In the genomic region with DNA sequence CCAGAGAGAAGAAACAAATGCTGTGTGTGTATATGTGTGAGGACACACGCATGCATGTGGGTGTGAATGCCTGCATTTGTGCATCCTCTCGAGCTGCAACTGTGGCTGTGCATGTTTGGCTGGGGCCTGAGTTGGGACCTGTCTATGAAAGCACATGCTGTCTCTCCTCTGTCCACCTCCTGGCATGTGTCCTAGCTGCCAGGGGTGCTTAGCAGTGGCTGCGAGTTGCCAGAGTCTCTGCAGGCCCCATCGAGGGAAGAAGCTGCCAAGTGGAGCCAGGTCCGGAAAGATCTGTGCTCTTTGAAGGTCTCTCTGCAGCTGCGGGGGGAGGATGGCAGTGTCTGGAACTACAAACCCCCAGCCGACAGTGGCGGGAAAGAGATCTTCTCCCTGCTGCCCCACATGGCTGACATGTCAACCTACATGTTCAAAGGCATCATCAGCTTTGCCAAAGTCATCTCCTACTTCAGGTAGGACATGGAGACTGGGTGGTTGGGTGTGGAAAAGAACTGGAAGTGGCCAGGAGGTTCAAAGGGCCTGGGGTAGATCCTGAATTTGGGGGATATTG, we compare ENCODE assay signal across 1 cellular context.
TF ChIP-seq lines count a peak whose summit lies in the region.

No MANE protein-coding gene starts in this region.

TF ChIP-seq in GM23338, 12 proteins besides CTCF, POLR2A, EP300 and RAD21:
- TF ChIP-seq, protein P1, sequence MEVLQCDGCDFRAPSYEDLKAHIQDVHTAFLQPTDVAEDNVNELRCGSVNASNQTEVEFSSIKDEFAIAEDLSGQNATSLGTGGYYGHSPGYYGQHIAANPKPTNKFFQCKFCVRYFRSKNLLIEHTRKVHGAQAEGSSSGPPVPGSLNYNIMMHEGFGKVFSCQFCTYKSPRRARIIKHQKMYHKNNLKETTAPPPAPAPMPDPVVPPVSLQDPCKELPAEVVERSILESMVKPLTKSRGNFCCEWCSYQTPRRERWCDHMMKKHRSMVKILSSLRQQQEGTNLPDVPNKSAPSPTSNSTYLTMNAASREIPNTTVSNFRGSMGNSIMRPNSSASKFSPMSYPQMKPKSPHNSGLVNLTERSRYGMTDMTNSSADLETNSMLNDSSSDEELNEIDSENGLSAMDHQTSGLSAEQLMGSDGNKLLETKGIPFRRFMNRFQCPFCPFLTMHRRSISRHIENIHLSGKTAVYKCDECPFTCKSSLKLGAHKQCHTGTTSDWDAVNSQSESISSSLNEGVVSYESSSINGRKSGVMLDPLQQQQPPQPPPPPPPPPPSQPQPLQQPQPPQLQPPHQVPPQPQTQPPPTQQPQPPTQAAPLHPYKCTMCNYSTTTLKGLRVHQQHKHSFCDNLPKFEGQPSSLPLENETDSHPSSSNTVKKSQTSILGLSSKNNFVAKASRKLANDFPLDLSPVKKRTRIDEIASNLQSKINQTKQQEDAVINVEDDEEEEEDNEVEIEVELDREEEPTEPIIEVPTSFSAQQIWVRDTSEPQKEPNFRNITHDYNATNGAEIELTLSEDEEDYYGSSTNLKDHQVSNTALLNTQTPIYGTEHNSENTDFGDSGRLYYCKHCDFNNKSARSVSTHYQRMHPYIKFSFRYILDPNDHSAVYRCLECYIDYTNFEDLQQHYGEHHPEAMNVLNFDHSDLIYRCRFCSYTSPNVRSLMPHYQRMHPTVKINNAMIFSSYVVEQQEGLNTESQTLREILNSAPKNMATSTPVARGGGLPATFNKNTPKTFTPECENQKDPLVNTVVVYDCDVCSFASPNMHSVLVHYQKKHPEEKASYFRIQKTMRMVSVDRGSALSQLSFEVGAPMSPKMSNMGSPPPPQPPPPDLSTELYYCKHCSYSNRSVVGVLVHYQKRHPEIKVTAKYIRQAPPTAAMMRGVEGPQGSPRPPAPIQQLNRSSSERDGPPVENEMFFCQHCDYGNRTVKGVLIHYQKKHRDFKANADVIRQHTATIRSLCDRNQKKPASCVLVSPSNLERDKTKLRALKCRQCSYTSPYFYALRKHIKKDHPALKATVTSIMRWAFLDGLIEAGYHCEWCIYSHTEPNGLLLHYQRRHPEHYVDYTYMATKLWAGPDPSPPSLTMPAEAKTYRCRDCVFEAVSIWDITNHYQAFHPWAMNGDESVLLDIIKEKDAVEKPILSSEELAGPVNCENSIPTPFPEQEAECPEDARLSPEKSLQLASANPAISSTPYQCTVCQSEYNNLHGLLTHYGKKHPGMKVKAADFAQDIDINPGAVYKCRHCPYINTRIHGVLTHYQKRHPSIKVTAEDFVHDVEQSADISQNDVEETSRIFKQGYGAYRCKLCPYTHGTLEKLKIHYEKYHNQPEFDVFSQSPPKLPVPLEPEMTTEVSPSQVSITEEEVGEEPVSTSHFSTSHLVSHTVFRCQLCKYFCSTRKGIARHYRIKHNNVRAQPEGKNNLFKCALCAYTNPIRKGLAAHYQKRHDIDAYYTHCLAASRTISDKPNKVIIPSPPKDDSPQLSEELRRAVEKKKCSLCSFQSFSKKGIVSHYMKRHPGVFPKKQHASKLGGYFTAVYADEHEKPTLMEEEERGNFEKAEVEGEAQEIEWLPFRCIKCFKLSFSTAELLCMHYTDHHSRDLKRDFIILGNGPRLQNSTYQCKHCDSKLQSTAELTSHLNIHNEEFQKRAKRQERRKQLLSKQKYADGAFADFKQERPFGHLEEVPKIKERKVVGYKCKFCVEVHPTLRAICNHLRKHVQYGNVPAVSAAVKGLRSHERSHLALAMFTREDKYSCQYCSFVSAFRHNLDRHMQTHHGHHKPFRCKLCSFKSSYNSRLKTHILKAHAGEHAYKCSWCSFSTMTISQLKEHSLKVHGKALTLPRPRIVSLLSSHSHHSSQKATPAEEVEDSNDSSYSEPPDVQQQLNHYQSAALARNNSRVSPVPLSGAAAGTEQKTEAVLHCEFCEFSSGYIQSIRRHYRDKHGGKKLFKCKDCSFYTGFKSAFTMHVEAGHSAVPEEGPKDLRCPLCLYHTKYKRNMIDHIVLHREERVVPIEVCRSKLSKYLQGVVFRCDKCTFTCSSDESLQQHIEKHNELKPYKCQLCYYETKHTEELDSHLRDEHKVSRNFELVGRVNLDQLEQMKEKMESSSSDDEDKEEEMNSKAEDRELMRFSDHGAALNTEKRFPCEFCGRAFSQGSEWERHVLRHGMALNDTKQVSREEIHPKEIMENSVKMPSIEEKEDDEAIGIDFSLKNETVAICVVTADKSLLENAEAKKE (CRISPR knock-in tag; IDR thresholded peaks at IDR 0.05), result 0 out of 2 replicates have a peak, but pooled peaks have one; percentile 7
- TF ChIP-seq JUNB (IDR thresholded peaks at IDR 0.05; ENCODE audit: unreplicated experiment), result no peak
